In the genomic region with DNA sequence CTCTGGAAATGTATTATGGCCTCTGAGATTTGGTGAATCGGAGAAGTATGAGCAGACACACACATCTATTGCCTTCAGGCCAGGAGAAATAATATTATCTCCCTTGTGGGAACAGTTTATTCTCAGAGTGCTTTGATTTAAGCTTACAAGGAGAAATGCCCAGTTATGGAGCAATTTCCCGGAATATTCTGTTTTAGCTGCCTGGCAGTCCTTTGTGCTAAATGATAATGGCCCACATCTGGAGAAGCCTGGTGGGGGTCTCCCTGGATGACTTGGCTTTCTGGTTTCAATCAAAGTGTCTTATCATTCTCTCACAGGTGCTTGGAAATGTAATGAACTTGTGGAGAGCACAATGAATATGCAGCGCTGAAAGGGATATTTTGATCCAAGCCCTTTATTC, we compare ENCODE assay signal across 19 cellular contexts.
"Had no signal": no experiment of that assay in that cellular context is flagged by ENCODE, and none has a peak within 500 bp of the region (broad histone marks: within the 10 kb centered on the region; RNA-seq: fewer than 3 reads in every experiment).

No MANE protein-coding gene starts in this region.

- H3K27ac ChIP-seq: breast epithelium, foreskin keratinocyte, parathyroid adenoma, transverse colon had no signal

- H3K79me2 ChIP-seq: parathyroid adenoma had no signal

- DNase-seq: activated CD4-positive, alpha-beta T cell treated with anti-CD3 and anti-CD28 coated beads, Interleukin-2, amount 10 ng/mL, durations not matched to agents 24 days and 14 days; activated CD8-positive, alpha-beta memory T cell treated with anti-CD3 and anti-CD28 coated beads, Interleukin-2, amount 50 U/mL, for 4 hours; activated CD8-positive, alpha-beta T cell treated with anti-CD3 and anti-CD28 coated beads, Interleukin-2, amount 10 ng/mL, durations not matched to agents 7 days and 5 days; activated effector memory CD4-positive, alpha-beta T cell treated with anti-CD3 and anti-CD28 coated beads, Interleukin-2, amount 50 U/mL, for 16 hours; activated T-cell treated with anti-CD3 and anti-CD28 coated beads, Interleukin-2, amount 50 U/mL, for 48 hours; amygdala; erythroblast; foreskin keratinocyte; left colon; mammary epithelial cell; naive B cell; stimulated activated CD4-positive, alpha-beta T cell treated with anti-CD3 and anti-CD28 coated beads, Interleukin-2, amount 100 ng/mL, for 48 hours; SW 1271; transverse colon had no signal

- H2AFZ ChIP-seq: parathyroid adenoma had no signal

- ATAC-seq: activated CD8-positive, alpha-beta T cell treated with anti-CD3 and anti-CD28 coated beads, Interleukin-2, amount 10 ng/mL, durations not matched to agents 7 days and 5 days; activated naive CD4-positive, alpha-beta T cell treated with anti-CD3 and anti-CD28 coated beads, Interleukin-2, amount 50 U/mL, for 72 hours; foreskin keratinocyte; left colon; stimulated activated memory B cell treated with anti-CD40 and anti-IgM and Interleukin-4, amounts not matched to agents 10 μg/mL and 1 μg/mL and 100 μg/mL, for 72 hours; WTC11 had no signal

- H3K4me1 ChIP-seq: breast epithelium, foreskin keratinocyte, parathyroid adenoma had no signal

- H3K27me3 ChIP-seq: breast epithelium, foreskin keratinocyte, transverse colon had no signal

- H3K4me3 ChIP-seq: breast epithelium, transverse colon had no signal

- H3K36me3 ChIP-seq: breast epithelium, transverse colon had no signal
